Comparison of ENCODE assay signal across 15 cellular contexts in genomic region chr6:20509211-20509610, GRCh38. TPM values are rescaled to one million over a fixed set of nuclear protein-coding genes. Genes with fewer than 3 reads are reported as not detected.
DNase-seq lines count a peak whose midpoint lies in the region; ATAC-seq and TF ChIP-seq lines count a peak whose summit lies in the region.
"Had no signal": no experiment of that assay in that cellular context is flagged by ENCODE, and none has a peak within 500 bp of the region (broad histone marks: within the 10 kb centered on the region; RNA-seq: fewer than 3 reads in every experiment).

No MANE protein-coding gene starts in this region.

- H3K9me3 Mint-ChIP-seq in GM23338 (no peaks in the 10 kb centered on the region), WTC11 (no peaks in the 10 kb centered on the region)
- H3K9me3 Mint-ChIP-seq in activated CD4-positive, alpha-beta memory T cell treated with anti-CD3 and anti-CD28 coated beads, Interleukin-2, amount 10 ng/mL, durations not matched to agents 7 days and 5 days: no peaks in the 10 kb centered on the region
- H3K9me3 Mint-ChIP-seq: CD4-positive, alpha-beta T cell had no signal

- H2AFZ ChIP-seq in GM23338 (0 out of 2 replicates have a peak overlapping the region, but pooled peaks have one; percentile 43), mesenchymal stem cell (ENCODE audit: low read depth, low read length) (no peak overlapping the region)

- no peak overlapping the region for H3K9ac ChIP-seq in mesenchymal stem cell (ENCODE audit: low read length)

- no peaks in the 10 kb centered on the region for H3K9me2 ChIP-seq in GM23338 (ENCODE audit: insufficient read depth)

- WGBS in mesenchymal stem cell: 29% methylated on average over 1 of the region's 2 CpGs

- no peak overlapping the region for H3K23ac ChIP-seq in mesenchymal stem cell (ENCODE audit: low read length in 2 of 2)

- peaks cover 20% of the 10 kb centered on the region for H3K4me1 ChIP-seq in A673 (ENCODE audit: insufficient read depth, low read length, poor library complexity, severe bottlenecking)
- peaks cover 10% of the 10 kb centered on the region; the same call in 1 of the 2 replicates for H3K4me1 ChIP-seq in GM23338 (ENCODE audit: insufficient read depth)
- peaks cover 1% of the 10 kb centered on the region for H3K4me1 ChIP-seq in mesenchymal stem cell (ENCODE audit: control insufficient read depth, insufficient read depth, low read depth, low read length)

- no TSS peak for BruUV-seq in A673 (replicated peaks; lab: Mats Ljungman, UMichigan)

- no peaks in the 10 kb centered on the region for H3K9me3 ChIP-seq in A673 (ENCODE audit: low read depth, low read length, poor library complexity, severe bottlenecking)
- no peaks in the 10 kb centered on the region for H3K9me3 ChIP-seq in mesenchymal stem cell (ENCODE audit: control insufficient read depth, low read length)

- H4K8ac ChIP-seq in mesenchymal stem cell (ENCODE audit: low read length): no peak overlapping the region

- no peak overlapping the region for H2BK12ac ChIP-seq in mesenchymal stem cell (ENCODE audit: low read length in 2 of 2)

- DNase-seq in A673 (ENCODE audit: low spot score) (peak; percentile 75), GM23338 (ENCODE audit: low spot score) (peak; percentile 21), WTC11 (ENCODE audit: low spot score) (no peak), mesenchymal stem cell (peak; percentile 10), SHP77 (lab: John Stamatoyannopoulos, UW) (no peak), NOMO-1 treated with dmso at 0.1 percent for 144 hours (lab: John Stamatoyannopoulos, UW; ENCODE audit: unreplicated experiment) (no peak)
- no peak for DNase-seq in activated CD4-positive, alpha-beta memory T cell treated with anti-CD3 and anti-CD28 coated beads, Interleukin-2, amount 10 ng/mL, durations not matched to agents 7 days and 5 days
- DNase-seq: 8988T; ACHN; C1 segment of cervical spinal cord; CD4-positive, alpha-beta T cell; DMS153; DMS79 treated with DMSO at 0.1 percent for 48 hours; GDM1 had no signal

- H3K4me2 ChIP-seq in GM23338 (no peak overlapping the region), mesenchymal stem cell (ENCODE audit: low read length, poor library complexity, severe bottlenecking) (no peak overlapping the region)

- POLR2A ChIA-PET in A673 (lab: Charles Lee; ENCODE audit: low non-redundant PET) (no interaction called here), WTC11 (lab: Charles Lee) (interaction anchor here (0.6 kb wide), 1 partner anchor 1156 kb away, joined by 3 read pairs; no protein-coding TSS in a partner anchor)
- POLR2A ChIA-PET in activated CD4-positive, alpha-beta memory T cell treated with anti-CD3 and anti-CD28 coated beads, Interleukin-2, amount 10 ng/mL, durations not matched to agents 7 days and 5 days (lab: Charles Lee): no interaction called here

- H4K20me1 ChIP-seq in GM23338 (replicated peaks; ENCODE audit: insufficient read depth): no peaks in the 10 kb centered on the region

- H2AK5ac ChIP-seq in mesenchymal stem cell (ENCODE audit: low read length, severe bottlenecking): no peak overlapping the region

- no peak overlapping the region for H3K4me3 ChIP-seq in A673 (ENCODE audit: low read depth, low read length, poor library complexity, severe bottlenecking)
- no peak overlapping the region for H3K4me3 ChIP-seq in GM23338
- H3K4me3 ChIP-seq in mesenchymal stem cell (ENCODE audit: insufficient read depth in 1 of 2, low read depth in 1 of 2, low read length in 2 of 2): no peak overlapping the region

- H3K79me2 ChIP-seq in GM23338 (replicated peaks; ENCODE audit: insufficient read depth): no peaks in the 10 kb centered on the region

- no peak overlapping the region for H2BK120ac ChIP-seq in mesenchymal stem cell (ENCODE audit: low read depth, low read length)

- H3K27me3 Mint-ChIP-seq in GM23338 (ENCODE audit: insufficient read depth, low read depth, poor library complexity) (no peaks in the 10 kb centered on the region), WTC11 (ENCODE audit: low read depth) (no peaks in the 10 kb centered on the region)
- H3K27me3 Mint-ChIP-seq in activated CD4-positive, alpha-beta memory T cell treated with anti-CD3 and anti-CD28 coated beads, Interleukin-2, amount 10 ng/mL, durations not matched to agents 7 days and 5 days: peaks cover 16% of the 10 kb centered on the region
- H3K27me3 Mint-ChIP-seq: CD4-positive, alpha-beta T cell had no signal

- H4K91ac ChIP-seq in mesenchymal stem cell (ENCODE audit: low read length): no peak overlapping the region

- H3K27ac Mint-ChIP-seq in GM23338 (no peak overlapping the region), WTC11 (no peak overlapping the region)
- no peak overlapping the region for H3K27ac Mint-ChIP-seq in activated CD4-positive, alpha-beta memory T cell treated with anti-CD3 and anti-CD28 coated beads, Interleukin-2, amount 10 ng/mL, durations not matched to agents 7 days and 5 days
- H3K27ac Mint-ChIP-seq: B cell; CD4-positive, alpha-beta T cell had no signal

- intact Hi-C loops in A673 (cut with micrococcal nuclease; ENCODE audit: unreplicated experiment): no loop called here

- H3K4ac ChIP-seq in mesenchymal stem cell (ENCODE audit: low read depth in 1 of 2, low read length in 2 of 2): no peak overlapping the region

- no peaks in the 10 kb centered on the region for H3K36me3 Mint-ChIP-seq in GM23338 (ENCODE audit: low read depth)
- no peaks in the 10 kb centered on the region for H3K36me3 Mint-ChIP-seq in WTC11
- no peaks in the 10 kb centered on the region for H3K36me3 Mint-ChIP-seq in activated CD4-positive, alpha-beta memory T cell treated with anti-CD3 and anti-CD28 coated beads, Interleukin-2, amount 10 ng/mL, durations not matched to agents 7 days and 5 days (ENCODE audit: low read depth)

- no peaks in the 10 kb centered on the region for H3F3A ChIP-seq in GM23338 (replicated peaks; ENCODE audit: low read depth)

- H2BK5ac ChIP-seq in mesenchymal stem cell (ENCODE audit: low read depth, low read length, poor library complexity, severe bottlenecking): no peak overlapping the region

- H3K4me1 Mint-ChIP-seq in GM23338 (peaks cover 15% of the 10 kb centered on the region), WTC11 (peaks cover 23% of the 10 kb centered on the region)
- no peaks in the 10 kb centered on the region for H3K4me1 Mint-ChIP-seq in activated CD4-positive, alpha-beta memory T cell treated with anti-CD3 and anti-CD28 coated beads, Interleukin-2, amount 10 ng/mL, durations not matched to agents 7 days and 5 days
- H3K4me1 Mint-ChIP-seq: B cell had no signal

- H2BK15ac ChIP-seq in mesenchymal stem cell (ENCODE audit: low read depth, poor library complexity, severe bottlenecking): no peak overlapping the region

- H3K18ac ChIP-seq in mesenchymal stem cell (ENCODE audit: low read depth in 1 of 2, low read length in 2 of 2): no peak overlapping the region

- H3K4me3 Mint-ChIP-seq in GM23338 (no peak overlapping the region), WTC11 (no peak overlapping the region)
- H3K4me3 Mint-ChIP-seq in activated CD4-positive, alpha-beta memory T cell treated with anti-CD3 and anti-CD28 coated beads, Interleukin-2, amount 10 ng/mL, durations not matched to agents 7 days and 5 days: no peak overlapping the region
- H3K4me3 Mint-ChIP-seq: B cell; CD4-positive, alpha-beta T cell had no signal

- H3K27ac ChIP-seq in A673 (ENCODE audit: low read depth, low read length, poor library complexity, severe bottlenecking) (no peak overlapping the region), GM23338 (ENCODE audit: low read depth) (no peak overlapping the region), mesenchymal stem cell (ENCODE audit: low read length, poor library complexity, severe bottlenecking) (no peak overlapping the region)

- H3K27me3 ChIP-seq in A673 (replicated peaks; ENCODE audit: insufficient read depth, low read depth, low read length, poor library complexity) (no peaks in the 10 kb centered on the region), GM23338 (ENCODE audit: insufficient read depth) (no peaks in the 10 kb centered on the region), mesenchymal stem cell (ENCODE audit: control insufficient read depth in 1 of 2, insufficient read depth in 1 of 2, low read length in 2 of 2) (no peaks in the 10 kb centered on the region)

- CTCF ChIA-PET in A673 (lab: Charles Lee) (no interaction called here), WTC11 (lab: Charles Lee) (interaction anchor here (1.0 kb wide), 1 partner anchor 105 kb away, joined by 3 read pairs; no protein-coding TSS in a partner anchor)
- CTCF ChIA-PET in activated CD4-positive, alpha-beta memory T cell treated with anti-CD3 and anti-CD28 coated beads, Interleukin-2, amount 10 ng/mL, durations not matched to agents 7 days and 5 days (lab: Charles Lee): no interaction called here

- ATAC-seq in GM23338: peak; percentile 30; the same call in 1 of the 3 replicates
- peak; percentile 32; the same call in 1 of the 2 replicates for ATAC-seq in WTC11

- no peaks in the 10 kb centered on the region for H3K36me3 ChIP-seq in A673 (ENCODE audit: insufficient read depth, low read length, poor library complexity, severe bottlenecking)
- no peaks in the 10 kb centered on the region for H3K36me3 ChIP-seq in GM23338 (ENCODE audit: insufficient read depth)
- H3K36me3 ChIP-seq in mesenchymal stem cell (ENCODE audit: control insufficient read depth in 1 of 2, insufficient read depth in 2 of 2, low read depth in 1 of 2, low read length in 2 of 2): no peaks in the 10 kb centered on the region

- H3K79me1 ChIP-seq in mesenchymal stem cell (replicated peaks; ENCODE audit: low read length, poor library complexity, severe bottlenecking): no peaks in the 10 kb centered on the region

- TF ChIP-seq CTCF in A673 (conservative IDR thresholded peaks at IDR 0.05; ENCODE audit: low read depth, low read length) (no peak), GM23338 (conservative IDR thresholded peaks at IDR 0.05; ENCODE audit: low read depth in 2 of 2) (no peak), WTC11 (IDR thresholded peaks at IDR 0.05) (no peak)

- no peak overlapping the region for H3K14ac ChIP-seq in mesenchymal stem cell (ENCODE audit: low read length in 2 of 2)

TF ChIP-seq in WTC11, 78 proteins besides CTCF, POLR2A, EP300 and RAD21 (continues in another document):
- TF ChIP-seq GABPB1 (CRISPR knock-in tag; IDR thresholded peaks at IDR 0.05) (no peak), ATF1 (CRISPR knock-in tag; IDR thresholded peaks at IDR 0.05) (no peak), SOX15 (CRISPR knock-in tag; IDR thresholded peaks at IDR 0.05) (no peak)

RNA-seq across cellular contexts. Expression of gene CDKAL1, which starts 25.0 kb away (rescaled TPM):
- total RNA-seq in A673 (2021) (33.4 and 35.5 TPM in 2 replicates), WTC11 (2021) (20.6 to 21.9 TPM (median 21.6 TPM) in 3 replicates)
- total RNA-seq in GM23338 (2014; rRNA removed; shearing (Covaris generic)): 22.5 and 35.0 TPM in 2 replicates
- 15.9 and 17.8 TPM in 2 replicates for polyA plus RNA-seq in GM23338 (2016; fragmentation: Nextera tagmentation; extraction: Ambion mirVana)
- polyA plus RNA-seq in mesenchymal stem cell (2013, experiment 1 of 2): 5.7 TPM
- 5.8 TPM for polyA plus RNA-seq in mesenchymal stem cell (2013, experiment 2 of 2)
- 10 to 100 TPM; 21.2 to 23.0 TPM for total RNA-seq in activated CD4-positive, alpha-beta memory T cell treated with anti-CD3 and anti-CD28 coated beads, Interleukin-2, amount 10 ng/mL, durations not matched to agents 7 days and 5 days

Comparison
In these comparisons a context has a peak if more than half of its experiments do, and no peak if none do; other contexts are left out.
1. DNase-seq: peak in A673 (single experiment), GM23338 (single experiment) and mesenchymal stem cell (single experiment); none in WTC11 (single experiment), SHP77 (0 of 2), NOMO-1 treated with dmso at 0.1 percent for 144 hours (single experiment) and activated CD4-positive, alpha-beta memory T cell treated with anti-CD3 and anti-CD28 coated beads, Interleukin-2, amount 10 ng/mL, durations not matched to agents 7 days and 5 days (single experiment).